ENCODE assay signal across 8 cellular contexts in the genomic region with DNA sequence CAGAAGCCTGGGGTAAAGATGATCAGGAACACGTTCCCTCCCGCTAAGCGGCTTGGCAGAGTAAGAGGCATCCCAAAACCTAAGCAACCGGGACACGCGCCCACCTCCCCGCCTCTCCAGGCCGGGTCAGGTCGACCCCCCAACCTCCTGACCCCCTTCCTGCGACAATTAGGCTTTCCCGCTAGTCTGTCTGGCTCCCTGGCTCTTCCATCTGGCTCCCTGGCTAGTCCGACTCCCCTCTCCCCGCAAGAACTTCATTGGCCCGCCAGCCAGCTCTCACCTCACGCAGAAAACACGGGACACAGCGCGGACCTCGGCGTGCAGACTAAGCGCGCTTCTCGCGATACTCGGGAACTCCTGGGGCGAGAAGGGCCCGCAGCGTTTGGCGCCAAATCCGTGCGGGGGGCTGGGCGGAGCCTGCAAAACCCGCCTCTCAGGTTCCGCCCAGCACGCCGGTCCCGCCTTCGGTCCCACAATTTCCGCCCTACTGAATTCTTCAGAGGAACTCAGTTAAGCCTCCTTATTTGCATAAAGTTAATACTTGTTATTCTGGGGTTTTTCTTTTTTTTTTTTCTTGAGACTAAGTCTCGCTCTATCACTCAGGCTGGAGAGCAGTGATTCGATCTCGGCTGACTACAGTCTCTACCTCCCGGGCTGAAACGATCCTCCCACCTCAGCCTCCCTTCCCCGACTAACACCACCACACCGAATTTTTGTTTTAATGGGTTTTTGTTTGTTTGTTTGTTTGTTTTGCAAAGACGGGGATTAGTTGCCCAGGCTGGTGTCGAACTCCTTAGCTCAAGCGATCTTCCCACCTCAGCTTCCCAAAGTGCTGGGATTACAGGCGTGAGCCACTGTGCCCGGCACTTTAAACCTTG. TPM values are rescaled to one million over a fixed set of nuclear protein-coding genes. Genes with fewer than 3 reads are reported as not detected.
DNase-seq lines count a peak whose midpoint lies in the region; ATAC-seq and TF ChIP-seq lines count a peak whose summit lies in the region.

A gene with protein sequence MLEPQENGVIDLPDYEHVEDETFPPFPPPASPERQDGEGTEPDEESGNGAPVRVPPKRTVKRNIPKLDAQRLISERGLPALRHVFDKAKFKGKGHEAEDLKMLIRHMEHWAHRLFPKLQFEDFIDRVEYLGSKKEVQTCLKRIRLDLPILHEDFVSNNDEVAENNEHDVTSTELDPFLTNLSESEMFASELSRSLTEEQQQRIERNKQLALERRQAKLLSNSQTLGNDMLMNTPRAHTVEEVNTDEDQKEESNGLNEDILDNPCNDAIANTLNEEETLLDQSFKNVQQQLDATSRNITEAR (minus strand): TSS at position 327 of the 878 bp plus-strand sequence. CDS start 3,738 bp downstream, outside the sequence.

- H3K18ac ChIP-seq in IMR-90 (ENCODE audit: low read depth, low read length) = no peak within 1 kb of the TSS

- H2AFZ ChIP-seq in IMR-90 (replicated peaks; ENCODE audit: low read length, poor library complexity) (peak within 1 kb of the TSS; percentile 96), OCI-LY7 (ENCODE audit: low read length) (peak within 1 kb of the TSS; percentile 77)

- CTCF ChIA-PET in IMR-90 (lab: Yijun Ruan, JAX) = no interaction called here
- CTCF ChIA-PET in OCI-LY7 (lab: Charles Lee; ENCODE audit: unreplicated experiment) = interaction anchor here (1.3 kb wide), 1 partner anchor 14 kb away, joined by 3 read pairs; no protein-coding TSS in a partner anchor

- H3K4me1 ChIP-seq in IMR-90 (ENCODE audit: control insufficient read depth, insufficient read depth, low read length) (0 out of 2 replicates have a peak, but pooled peaks cover 1% of the 10 kb centered on the region), OCI-LY7 (ENCODE audit: insufficient read depth, low read length, poor library complexity, severe bottlenecking) (peaks cover 50% of the 10 kb centered on the region)

- H3K9me2 ChIP-seq in OCI-LY7 (ENCODE audit: insufficient read depth, low read length) = no peaks in the 10 kb centered on the region

- dilution Hi-C loops in IMR-90 (cut with HindIII; ENCODE audit: low sequenced_read_pairs, unreplicated experiment) = no loop called here

- H3K14ac ChIP-seq in IMR-90 (replicated peaks; ENCODE audit: low read depth, low read length) = peak within 1 kb of the TSS; percentile 81

- no peak within 1 kb of the TSS for H2BK20ac ChIP-seq in IMR-90 (ENCODE audit: low read depth, low read length)

- peak within 1 kb of the TSS; percentile 85 for H4K91ac ChIP-seq in IMR-90 (ENCODE audit: insufficient read depth, low read depth, low read length)

- H3K27me3 ChIP-seq in IMR-90 (ENCODE audit: control insufficient read depth, insufficient read depth, low read length) = no peaks in the 10 kb centered on the region

- peak within 1 kb of the TSS; percentile 83 for H3K23ac ChIP-seq in IMR-90 (ENCODE audit: low read depth, low read length)

- H3K4me2 ChIP-seq in IMR-90 (ENCODE audit: low read depth, low read length) = peak within 1 kb of the TSS; percentile 94
- H3K4me2 ChIP-seq in OCI-LY7 (ENCODE audit: low read length) = peak within 1 kb of the TSS; percentile 83

- H2AK5ac ChIP-seq in IMR-90 (ENCODE audit: low read depth, low read length) = peak within 1 kb of the TSS; percentile 55; the same call in 1 of the 2 replicates

- peak within 1 kb of the TSS; percentile 64 for H3K56ac ChIP-seq in IMR-90 (ENCODE audit: extremely low read depth, insufficient read depth, low read length)

- BruUV-seq in IMR-90 (replicated peaks; lab: Mats Ljungman, UMichigan) (no TSS peak), OCI-LY7 (replicated peaks; lab: Mats Ljungman, UMichigan) (no TSS peak)

- H3K9me3 ChIP-seq in IMR-90 (ENCODE audit: control insufficient read depth, insufficient read depth, low read length) (no peaks in the 10 kb centered on the region), OCI-LY7 (ENCODE audit: low read length) (peaks cover 5% of the 10 kb centered on the region; the same call in 1 of the 2 replicates)

- no peak for TF ChIP-seq RAD21 in IMR-90 (IDR thresholded peaks at IDR 0.05; ENCODE audit: low read length)

- DNase-seq in DMS114 treated with DMSO at 0.1 percent for 48 hours (lab: John Stamatoyannopoulos, UW; ENCODE audit: unreplicated experiment) (peak; percentile 95), IMR-90 (peak; percentile 95), OCI-LY7 (ENCODE audit: low spot score) (peak; percentile 99), activated T-cell treated with anti-CD3 and anti-CD28 coated beads for 1 hour (ENCODE audit: low read depth) (peak; percentile 95), epidermal melanocyte (ENCODE audit: insufficient read length, low spot score) (peak; percentile 91), middle frontal gyrus (ENCODE audit: extremely low spot score, low spot score) (peak; percentile 75)
- peak; percentile 91 to 95 for DNase-seq in stimulated activated CD8-positive, alpha-beta memory T cell treated with anti-CD3 and anti-CD28 coated beads, Interleukin-2, amount 100 ng/mL, for 1 hour (ENCODE audit: low read depth in 2 of 2)

- H2BK15ac ChIP-seq in IMR-90 (ENCODE audit: low read depth, low read length) = no peak within 1 kb of the TSS; the same call in 2 of the 3 replicates

- H3K9ac ChIP-seq in IMR-90 (ENCODE audit: low read depth, low read length) = peak within 1 kb of the TSS; percentile 74

- WGBS in IMR-90 (ENCODE audit: extremely low coverage in 2 of 2, insufficient read length in 1 of 2), 2 experiments = 0% methylated on average over 13 of the region's 51 CpGs; no CpG with 5 or more reads in 1 of the 2 experiments

- intact Hi-C loops in IMR-90 (cut with micrococcal nuclease) = loop anchor here (2.0 kb wide), 1 partner anchor 142 kb away; no protein-coding TSS in a partner anchor
- intact Hi-C loops in OCI-LY7 (cut with micrococcal nuclease; ENCODE audit: unreplicated experiment) = loop anchor here (1.0 to 10.0 kb wide), 5 partner anchors 14 to 202 kb away; a partner anchor contains a TSS

- in situ Hi-C loops in IMR-90 (cut with MboI; ENCODE audit: low sequenced_read_pairs) = loop anchor here (25.0 kb wide), 1 partner anchor 506 kb away; no protein-coding TSS in a partner anchor

- peak within 1 kb of the TSS; percentile 87 for H2AK9ac ChIP-seq in IMR-90 (replicated peaks; ENCODE audit: low read depth, low read length, poor library complexity)

- peak; percentile 46; the same call in 1 of the 2 replicates for TF ChIP-seq POLR2A in IMR-90 (IDR thresholded peaks at IDR 0.05; ENCODE audit: low read depth, low read length)

- peak within 1 kb of the TSS; percentile 66 for H4K5ac ChIP-seq in IMR-90 (ENCODE audit: low read depth, low read length)

- H3K36me3 ChIP-seq in IMR-90 (ENCODE audit: control insufficient read depth, insufficient read depth, low read length) (peaks cover 1% of the 10 kb centered on the region; the same call in 1 of the 2 replicates), OCI-LY7 (ENCODE audit: insufficient read depth, low read length) (peaks cover 27% of the 10 kb centered on the region)

- POLR2A ChIA-PET in IMR-90 (lab: Charles Lee; ENCODE audit: unreplicated experiment) (interaction anchor here (0.7 kb wide), 2 partner anchors 12 to 61 kb away, joined by 6 to 8 read pairs; no protein-coding TSS in a partner anchor), OCI-LY7 (lab: Charles Lee) (interaction anchor here (0.6 to 2.4 kb wide), 8 partner anchors 8 to 1786 kb away, joined by 3 to 9 read pairs (median 4); a partner anchor contains a TSS)

- TF ChIP-seq CTCF in IMR-90 (conservative IDR thresholded peaks at IDR 0.05; ENCODE audit: low read depth, low read length) (no peak), OCI-LY7 (conservative IDR thresholded peaks at IDR 0.05; ENCODE audit: low read length) (no peak)

- peak within 1 kb of the TSS; percentile 57 for H3K4me3 ChIP-seq in IMR-90 (ENCODE audit: insufficient read depth, low read depth, low read length)
- peak within 1 kb of the TSS; percentile 87 for H3K4me3 ChIP-seq in OCI-LY7 (ENCODE audit: low read depth, low read length, poor library complexity, severe bottlenecking)

- H3K27ac ChIP-seq in IMR-90 (ENCODE audit: insufficient read depth, low read length) (peak within 1 kb of the TSS; percentile 56), OCI-LY7 (ENCODE audit: low read depth, low read length, poor library complexity, severe bottlenecking) (peak within 1 kb of the TSS; percentile 84)

- peak within 1 kb of the TSS; percentile 4 for H2BK5ac ChIP-seq in IMR-90 (ENCODE audit: low read depth, low read length, poor library complexity, severe bottlenecking)

- ATAC-seq in GM21529 (IDR thresholded peaks at IDR 0.05; ENCODE audit: unreplicated experiment) (peak; percentile 87), IMR-90 (ENCODE audit: low read depth) (peak; percentile 99)

- no peaks in the 10 kb centered on the region for H3K9me1 ChIP-seq in IMR-90 (ENCODE audit: insufficient read depth, low read length)

- peaks cover 36% of the 10 kb centered on the region for H3K79me2 ChIP-seq in OCI-LY7 (ENCODE audit: insufficient read depth, low read depth, low read length)

- H3K4ac ChIP-seq in IMR-90 (ENCODE audit: low read depth, low read length) = peak within 1 kb of the TSS; percentile 62

- H4K20me1 ChIP-seq in IMR-90 (ENCODE audit: insufficient read depth, low read length) (no peaks in the 10 kb centered on the region), OCI-LY7 (ENCODE audit: insufficient read depth, low read length) (no peaks in the 10 kb centered on the region)

- H4K8ac ChIP-seq in IMR-90 (ENCODE audit: low read depth in 2 of 2, low read length in 2 of 2) = peak within 1 kb of the TSS; percentile 91 to 93

- 0 out of 2 replicates have a peak within 1 kb of the TSS, but pooled peaks have one; percentile 12 for H2BK120ac ChIP-seq in IMR-90 (ENCODE audit: low read depth, low read length)

- peaks cover 5 to 22% of the 10 kb centered on the region in 2 experiments for H3K79me1 ChIP-seq in IMR-90 (ENCODE audit: low read depth in 1 of 2, low read length in 2 of 2)

TF ChIP-seq in IMR-90, 13 proteins besides CTCF, POLR2A, EP300 and RAD21 (continues in another document):
- TF ChIP-seq MXI1 (IDR thresholded peaks at IDR 0.05; ENCODE audit: borderline replicate concordance, low read depth, low read length) (peak; percentile 14; the same call in 1 of the 2 replicates), BHLHE40 (IDR thresholded peaks at IDR 0.05; ENCODE audit: low read depth, low read length) (peak; percentile 86), FOS (IDR thresholded peaks at IDR 0.05; ENCODE audit: low read depth, low read length) (no peak), MAZ (IDR thresholded peaks at IDR 0.05; ENCODE audit: borderline replicate concordance, low read depth, low read length) (peak; percentile 39; the same call in 1 of the 2 replicates)

RNA-seq across cellular contexts. Expression of the gene that starts here (rescaled TPM):
- total RNA-seq in IMR-90 (2012; rRNA removed) = 7.3 and 15.0 TPM in 2 replicates
- polyA plus RNA-seq in IMR-90 (2012; rRNA removed) = 6.3 and 6.9 TPM in 2 replicates
- polyA plus RNA-seq in IMR-90 (2012; cell fraction: cytosol; rRNA removed) = 0.89 and 1.9 TPM in 2 replicates
- polyA plus RNA-seq in IMR-90 (2012; cell fraction: nucleus; rRNA removed; ENCODE audit: low replicate concordance) = 0.44 and 2.3 TPM in 2 replicates
- total RNA-seq in OCI-LY7 (2014; rRNA removed; shearing (Covaris generic)) = 26.0 and 28.6 TPM in 2 replicates
- 34.9 and 38.1 TPM in 2 replicates for total RNA-seq in OCI-LY7 (2022)

Comparison
In these comparisons a context has a peak if more than half of its experiments do, and no peak if none do; other contexts are left out.
1. Peak in every context shown above with its lines: DNase-seq, ATAC-seq, H3K4me3 ChIP-seq and H3K27ac ChIP-seq.